Comparison of ENCODE assay signal across 15 cellular contexts in genomic region chr6:36927691-36928546, GRCh38. TPM values are rescaled to one million over a fixed set of nuclear protein-coding genes. Genes with fewer than 3 reads are reported as not detected.
DNase-seq lines count a peak whose midpoint lies in the region; ATAC-seq and TF ChIP-seq lines count a peak whose summit lies in the region.
"Had no signal": no experiment of that assay in that cellular context is flagged by ENCODE, and none has a peak within 500 bp of the region (broad histone marks: within the 10 kb centered on the region; RNA-seq: fewer than 3 reads in every experiment).

No MANE protein-coding gene starts in this region.

- DNase-seq in activated T-cell treated with anti-CD3 and anti-CD28 coated beads, Interleukin-2, amount 50 U/mL, for 24 hours = no peak
- DNase-seq in activated T-cell treated with anti-CD3 and anti-CD28 coated beads, Interleukin-2, amount 50 U/mL, for 1 hour = no peak
- DNase-seq in fibroblast of the aortic adventitia (ENCODE audit: low read depth) (peak; percentile 37), neuronal stem cell (ENCODE audit: low spot score) (no peak), aorta (peak in 1 of 2 donors; percentile 66), Ammon's horn (ENCODE audit: low spot score) (no peak), NCI-H345 treated with DMSO at 0.1 percent for 48 hours (lab: John Stamatoyannopoulos, UW; ENCODE audit: unreplicated experiment) (no peak)
- DNase-seq: activated CD4-positive, alpha-beta memory T cell treated with anti-CD3 and anti-CD28 coated beads for 36 hours; dermis blood vessel endothelial cell; NCI-H2081; T-helper 17 cell had no signal

- H3K36me3 ChIP-seq in neuronal stem cell (replicated peaks in 1 of 2; ENCODE audit: control insufficient read depth in 2 of 2, insufficient read depth in 2 of 2, low read length in 2 of 2) = peaks cover 0 to 6% of the 10 kb centered on the region in 2 donors
- H3K36me3 ChIP-seq in aorta (ENCODE audit: control insufficient read depth in 1 of 2, insufficient read depth in 2 of 2, low read length in 1 of 2) = no peaks in the 10 kb centered on the region

- no peak overlapping the region for H3K4me2 ChIP-seq in neuronal stem cell (ENCODE audit: insufficient read depth, low read length, poor library complexity, severe bottlenecking)

- ATAC-seq in aorta (ENCODE audit: low FRiP score) (peak; percentile 38), GM18505 (IDR thresholded peaks at IDR 0.05; ENCODE audit: unreplicated experiment) (no peak)
- ATAC-seq: HCT116, T-helper 17 cell had no signal

- H3K4me3 Mint-ChIP-seq in activated T-cell treated with anti-CD3 and anti-CD28 coated beads, Interleukin-2, amount 50 U/mL, for 24 hours = no peak overlapping the region
- H3K4me3 Mint-ChIP-seq: activated CD4-positive, alpha-beta memory T cell treated with anti-CD3 and anti-CD28 coated beads for 36 hours; IgD-negative memory B cell; T-helper 17 cell had no signal

- H3K36me3 Mint-ChIP-seq in activated T-cell treated with anti-CD3 and anti-CD28 coated beads, Interleukin-2, amount 50 U/mL, for 24 hours (ENCODE audit: low read depth) = peaks cover 37% of the 10 kb centered on the region

- intact Hi-C loops in aorta (cut with DNase I) = no loop called here

- H3K4me1 ChIP-seq in neuronal stem cell (ENCODE audit: control insufficient read depth in 2 of 2, insufficient read depth in 1 of 2, low read depth in 1 of 2, low read length in 2 of 2) (peaks cover 0 to 4% of the 10 kb centered on the region in 2 donors), aorta (ENCODE audit: control insufficient read depth in 1 of 2, insufficient read depth in 2 of 2, low read length in 2 of 2) (peaks cover 0 to 3% of the 10 kb centered on the region in 2 donors)

- no peak overlapping the region for H2BK15ac ChIP-seq in neuronal stem cell (ENCODE audit: low read length)

- no peak overlapping the region for H4K91ac ChIP-seq in neuronal stem cell (ENCODE audit: low read depth, low read length, poor library complexity)

- TF ChIP-seq POLR2A in GM18505 (IDR thresholded peaks at IDR 0.05; ENCODE audit: borderline replicate concordance, extremely low read depth, insufficient read depth, insufficient read length) = no peak

- no peak overlapping the region for H2BK12ac ChIP-seq in neuronal stem cell (ENCODE audit: low read length)

- H3K27ac ChIP-seq in neuronal stem cell (replicated peaks; ENCODE audit: low read length) (no peak overlapping the region), aorta (ENCODE audit: low read depth in 1 of 2, low read length in 2 of 2) (no peak overlapping the region)
- H3K27ac ChIP-seq: suprapubic skin had no signal

- H3K79me1 ChIP-seq in neuronal stem cell (ENCODE audit: low read depth, low read length) = no peaks in the 10 kb centered on the region

- H3K27ac Mint-ChIP-seq in activated T-cell treated with anti-CD3 and anti-CD28 coated beads, Interleukin-2, amount 50 U/mL, for 24 hours = peak overlapping the region; percentile 62
- H3K27ac Mint-ChIP-seq: IgD-negative memory B cell had no signal

- H3K23ac ChIP-seq in neuronal stem cell (ENCODE audit: low read depth, low read length, poor library complexity) = no peak overlapping the region

- no peaks in the 10 kb centered on the region for H3K27me3 Mint-ChIP-seq in activated T-cell treated with anti-CD3 and anti-CD28 coated beads, Interleukin-2, amount 50 U/mL, for 24 hours
- H3K27me3 Mint-ChIP-seq: activated CD4-positive, alpha-beta memory T cell treated with anti-CD3 and anti-CD28 coated beads for 36 hours; IgD-negative memory B cell; T-helper 17 cell had no signal

- H3K14ac ChIP-seq in neuronal stem cell (ENCODE audit: low read length) = no peak overlapping the region

- no peak overlapping the region for H2AFZ ChIP-seq in neuronal stem cell (ENCODE audit: low read length)

- no peak overlapping the region for H3K4ac ChIP-seq in neuronal stem cell (ENCODE audit: low read length)

- no peak overlapping the region for H2BK5ac ChIP-seq in neuronal stem cell (ENCODE audit: low read length)

- WGBS in neuronal stem cell (ENCODE audit: extremely low coverage in 2 of 2, insufficient read length in 2 of 2, insufficient replicate concordance in 1 of 2), 2 donors = no CpG with 5 or more reads among the region's 13 CpGs
- 23 to 29% methylated on average over 13 of the region's 13 CpGs for WGBS in aorta, 2 donors

- H3K9ac ChIP-seq in neuronal stem cell (ENCODE audit: low read depth, low read length, poor library complexity) = no peak overlapping the region

- no peak overlapping the region for H4K8ac ChIP-seq in neuronal stem cell (ENCODE audit: low read depth, low read length)

- TF ChIP-seq CTCF in fibroblast of the aortic adventitia (IDR thresholded peaks at IDR 0.05; ENCODE audit: insufficient read depth, low read length) = no peak

- peak overlapping the region; percentile 25 for H3K18ac ChIP-seq in neuronal stem cell (ENCODE audit: low read length)

- H3K9me3 ChIP-seq in neuronal stem cell (replicated peaks in 1 of 2; ENCODE audit: control insufficient read depth in 2 of 2, insufficient read depth in 1 of 2, low read depth in 1 of 2, low read length in 2 of 2) (no peaks in the 10 kb centered on the region), aorta (ENCODE audit: control insufficient read depth, low read length) (no peaks in the 10 kb centered on the region)
- H3K9me3 ChIP-seq: suprapubic skin had no signal

- H3K4me3 ChIP-seq in fibroblast of the aortic adventitia (ENCODE audit: low read depth, low read length) = no peak overlapping the region
- no peak overlapping the region for H3K4me3 ChIP-seq in neuronal stem cell (ENCODE audit: low read length in 2 of 2)
- no peak overlapping the region for H3K4me3 ChIP-seq in aorta (ENCODE audit: low read length in 2 of 2)
- H3K4me3 ChIP-seq: suprapubic skin had no signal

- H3K27me3 ChIP-seq in neuronal stem cell (ENCODE audit: control insufficient read depth in 3 of 3, insufficient read depth in 3 of 3, low read depth in 1 of 3, low read length in 3 of 3) = no peaks in the 10 kb centered on the region
- H3K27me3 ChIP-seq in aorta (ENCODE audit: control insufficient read depth in 1 of 2, insufficient read depth in 2 of 2, low read length in 1 of 2) = no peaks in the 10 kb centered on the region
- H3K27me3 ChIP-seq: suprapubic skin had no signal

- H3K9me3 Mint-ChIP-seq in activated T-cell treated with anti-CD3 and anti-CD28 coated beads, Interleukin-2, amount 50 U/mL, for 24 hours = no peaks in the 10 kb centered on the region
- H3K9me3 Mint-ChIP-seq: activated CD4-positive, alpha-beta memory T cell treated with anti-CD3 and anti-CD28 coated beads for 36 hours; IgD-negative memory B cell had no signal

- no peak overlapping the region for H2BK120ac ChIP-seq in neuronal stem cell (ENCODE audit: low read depth, low read length)

- peaks cover 23% of the 10 kb centered on the region for H3K4me1 Mint-ChIP-seq in activated T-cell treated with anti-CD3 and anti-CD28 coated beads, Interleukin-2, amount 50 U/mL, for 24 hours (ENCODE audit: low read depth)

- no peak overlapping the region for H2AK5ac ChIP-seq in neuronal stem cell (ENCODE audit: low read depth, low read length)

RNA-seq across cellular contexts. Expression of gene PI16, which starts 26.6 kb away (rescaled TPM):
- total RNA-seq in fibroblast of the aortic adventitia (ENCODE audit: low replicate concordance) (1.5 and 6.3 TPM in 2 replicates), aorta (100 to 1,000 TPM in 1 of 2 donors, 10 to 100 TPM in 1; 38.7 to 383 TPM)
- polyA plus RNA-seq in neuronal stem cell (2013, experiment 1 of 2) = 0.10 TPM
- polyA plus RNA-seq in neuronal stem cell (2013, experiment 2 of 2) = 0.12 TPM
- 1 to 10 TPM in 1 of 2 donors, not detected in 1; 4.4 TPM for polyA plus RNA-seq in aorta
- total RNA-seq: dermis blood vessel endothelial cell had no signal

RNA-seq across cellular contexts. Expression of gene C6orf89, which starts 42.2 kb away (rescaled TPM):
- total RNA-seq in fibroblast of the aortic adventitia (ENCODE audit: low replicate concordance) (23.8 and 58.2 TPM in 2 replicates), aorta (10 to 100 TPM; 56.9 to 59.7 TPM)
- 14.6 TPM for polyA plus RNA-seq in neuronal stem cell (2013, experiment 1 of 2)
- polyA plus RNA-seq in neuronal stem cell (2013, experiment 2 of 2) = 14.4 TPM
- 10 to 100 TPM; 16.7 to 22.8 TPM for polyA plus RNA-seq in aorta

RNA-seq across cellular contexts. Expression of gene PPIL1, which starts 53.3 kb away (rescaled TPM):
- total RNA-seq in fibroblast of the aortic adventitia (ENCODE audit: low replicate concordance) (11.4 and 36.9 TPM in 2 replicates), aorta (10 to 100 TPM; 12.0 to 13.4 TPM)
- polyA plus RNA-seq in neuronal stem cell (2013, experiment 1 of 2) = 66.5 TPM
- 66.9 TPM for polyA plus RNA-seq in neuronal stem cell (2013, experiment 2 of 2)
- polyA plus RNA-seq in aorta = 10 to 100 TPM in 1 of 2 donors, 1 to 10 TPM in 1; 9.6 to 33.7 TPM

RNA-seq across cellular contexts. Expression of gene MTCH1, which starts 58.1 kb away (rescaled TPM):
- total RNA-seq in fibroblast of the aortic adventitia (ENCODE audit: low replicate concordance) (160 and 201 TPM in 2 replicates), aorta (100 to 1,000 TPM; 171 to 180 TPM)
- polyA plus RNA-seq in neuronal stem cell (2013, experiment 1 of 2) = 125 TPM
- 118 TPM for polyA plus RNA-seq in neuronal stem cell (2013, experiment 2 of 2)
- 100 to 1,000 TPM; 152 to 193 TPM for polyA plus RNA-seq in aorta
